In genomic region chr11:93524173-93524536, GRCh38 we compare ENCODE assay signal across 11 cellular contexts. TPM values are rescaled to one million over a fixed set of nuclear protein-coding genes. Genes with fewer than 3 reads are reported as not detected.
DNase-seq lines count a peak whose midpoint lies in the region; ATAC-seq, FAIRE-seq and TF ChIP-seq lines count a peak whose summit lies in the region.
"Had no signal": no experiment of that assay in that cellular context is flagged by ENCODE, and none has a peak within 500 bp of the region (broad histone marks: within the 10 kb centered on the region; RNA-seq: fewer than 3 reads in every experiment).

No MANE protein-coding gene starts in this region.

- no peaks in the 10 kb centered on the region for H3K9me3 Mint-ChIP-seq in naive B cell
- H3K9me3 Mint-ChIP-seq: naive thymus-derived CD4-positive, alpha-beta T cell had no signal

- H3K4me1 Mint-ChIP-seq in naive B cell, result peaks cover 33 to 49% (median 33%) of the 10 kb centered on the region in 3 donors

- peak overlapping the region; percentile 7 to 96 (median 62) for H3K27ac Mint-ChIP-seq in naive B cell
- H3K27ac Mint-ChIP-seq: activated naive CD8-positive, alpha-beta T cell had no signal

- H3K4me3 Mint-ChIP-seq in naive B cell, result peak overlapping the region in 7 of 8 donors; percentile 46 to 84 (median 65)
- H3K4me3 Mint-ChIP-seq: activated naive CD8-positive, alpha-beta T cell had no signal

- no peak for FAIRE-seq in H54 (lab: Jason Lieb, UNC)

- no peak for DNase-seq in naive B cell
- no peak for DNase-seq in NOMO-1 treated with dmso at 0.1 percent for 144 hours (lab: John Stamatoyannopoulos, UW; ENCODE audit: unreplicated experiment)
- no peak for DNase-seq in H54 (ENCODE audit: insufficient read length, low spot score)
- DNase-seq in epidermal melanocyte (ENCODE audit: insufficient read length, low spot score), result no peak
- DNase-seq: foreskin keratinocyte; naive thymus-derived CD4-positive, alpha-beta T cell; SHP77 treated with DMSO at 0.1 percent for 48 hours had no signal

- no peaks in the 10 kb centered on the region for H3K36me3 Mint-ChIP-seq in naive B cell
- H3K36me3 Mint-ChIP-seq: activated naive CD8-positive, alpha-beta T cell had no signal

- no peaks in the 10 kb centered on the region for H3K27me3 Mint-ChIP-seq in naive B cell
- H3K27me3 Mint-ChIP-seq: activated naive CD8-positive, alpha-beta T cell; naive thymus-derived CD4-positive, alpha-beta T cell had no signal

- TF ChIP-seq POLR2A in H54 (IDR thresholded peaks at IDR 0.05; ENCODE audit: low read depth, low read length), result no peak

- peak; percentile 55 for ATAC-seq in GM18867 (IDR thresholded peaks at IDR 0.05; ENCODE audit: unreplicated experiment)
- peak; percentile 30 for ATAC-seq in GM21529 (IDR thresholded peaks at IDR 0.05; ENCODE audit: unreplicated experiment)
- peak; percentile 28 for ATAC-seq in HG03520 (IDR thresholded peaks at IDR 0.05; ENCODE audit: unreplicated experiment)
- peak; percentile 23 to 26 for ATAC-seq in naive B cell (ENCODE audit: low read depth in 2 of 2)
- ATAC-seq: foreskin keratinocyte had no signal

RNA-seq across cellular contexts. Expression of gene SMCO4, which starts 19.0 kb away (rescaled TPM):
- polyA plus RNA-seq in naive B cell (ENCODE audit: low read depth in 6 of 6), result 10 to 100 TPM in 1 of 6 donors, 1 to 10 TPM in 4, not detected in 1; 1.2 to 63.3 (median 2.7) TPM
